ENCODE assay signal across 8 cellular contexts in the genomic region with DNA sequence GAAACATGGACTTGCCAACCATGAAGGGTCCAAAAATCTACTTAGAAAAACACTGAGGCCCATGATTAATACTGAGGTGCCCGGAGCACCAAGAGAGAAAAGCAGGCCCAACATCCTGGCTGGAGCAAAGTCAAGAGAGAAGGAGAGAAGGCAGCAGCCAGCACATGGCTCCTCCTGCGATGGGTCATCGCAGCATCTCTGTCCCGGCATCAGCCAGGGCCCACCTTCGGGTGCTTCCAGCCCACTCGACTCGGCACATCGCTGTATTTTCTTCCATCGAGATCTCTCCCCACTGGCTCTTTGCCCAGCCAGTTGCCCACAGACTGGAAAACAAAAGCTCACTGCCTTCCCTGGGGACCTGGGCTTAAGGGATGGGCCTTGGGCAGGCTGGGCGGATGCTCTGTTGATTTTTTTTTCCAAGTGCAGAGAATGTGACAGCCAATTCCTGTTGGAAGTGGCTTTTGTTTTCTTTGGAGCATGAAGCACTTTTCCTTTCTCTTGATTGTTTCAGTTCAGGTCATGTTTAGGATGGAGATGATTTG. TPM values are rescaled to one million over a fixed set of nuclear protein-coding genes. Genes with fewer than 3 reads are reported as not detected.
A peak's percentile ranks its signal among the peaks of the same experiment; 100 is the strongest.
DNase-seq lines count a peak whose midpoint lies in the region; ATAC-seq and TF ChIP-seq lines count a peak whose summit lies in the region.

No MANE protein-coding gene starts in this region.

- H3K27ac Mint-ChIP-seq in T-helper 2 cell treated with Interferon-gamma antibody and Interleukin-4, amounts not matched to agents 5 μg/mL and 100 μg/mL, for 36 hours: no peak overlapping the region

- no peaks in the 10 kb centered on the region for H3K27me3 ChIP-seq in stomach

- no peak for TF ChIP-seq EP300 in stomach (IDR thresholded peaks at IDR 0.05)

- no peaks in the 10 kb centered on the region for H3K4me1 Mint-ChIP-seq in T-helper 2 cell treated with Interferon-gamma antibody and Interleukin-4, amounts not matched to agents 5 μg/mL and 100 μg/mL, for 36 hours (ENCODE audit: low read depth)

- H3K36me3 Mint-ChIP-seq in T-helper 2 cell treated with Interferon-gamma antibody and Interleukin-4, amounts not matched to agents 5 μg/mL and 100 μg/mL, for 36 hours (ENCODE audit: low read depth): peaks cover 2% of the 10 kb centered on the region

- intact Hi-C loops in left ventricle myocardium superior (cut with micrococcal nuclease): no loop called here
- intact Hi-C loops in stomach (cut with DNase I; ENCODE audit: low total_unique reads): no loop called here

- no peaks in the 10 kb centered on the region for H3K27me3 Mint-ChIP-seq in T-helper 2 cell treated with Interferon-gamma antibody and Interleukin-4, amounts not matched to agents 5 μg/mL and 100 μg/mL, for 36 hours (ENCODE audit: low read depth)

- H3K36me3 ChIP-seq in stomach: no peaks in the 10 kb centered on the region

- TF ChIP-seq POLR2A in stomach (IDR thresholded peaks at IDR 0.05): no peak

- no peaks in the 10 kb centered on the region for H3K9me3 Mint-ChIP-seq in T-helper 2 cell treated with Interferon-gamma antibody and Interleukin-4, amounts not matched to agents 5 μg/mL and 100 μg/mL, for 36 hours

- TF ChIP-seq CTCF in stomach (IDR thresholded peaks at IDR 0.05): no peak

- peak overlapping the region in 3 of 4 donors; percentile 1 to 12 (median 2) for H3K4me3 ChIP-seq in stomach

- H3K9me3 ChIP-seq in stomach: no peaks in the 10 kb centered on the region

- peaks cover 11 to 17% (median 15%) of the 10 kb centered on the region in 4 donors for H3K4me1 ChIP-seq in stomach

- peak; percentile 45 for DNase-seq in GOT3 (lab: John Stamatoyannopoulos, UW)
- DNase-seq in left ventricle myocardium superior: peak; percentile 72
- DNase-seq in stomach: peak; percentile 37
- no peak for DNase-seq in cerebellar nuclear complex (lab: John Stamatoyannopoulos, UW)
- no peak for DNase-seq in germinal center (ENCODE audit: low spot score)
- no peak for DNase-seq in T-helper 2 cell treated with Interferon-gamma antibody and Interleukin-4, amounts not matched to agents 5 μg/mL and 100 μg/mL, for 36 hours (ENCODE audit: low spot score)

- no peak overlapping the region for H3K4me3 Mint-ChIP-seq in T-helper 2 cell treated with Interferon-gamma antibody and Interleukin-4, amounts not matched to agents 5 μg/mL and 100 μg/mL, for 36 hours

- peak; percentile 72 for ATAC-seq in SK-N-SH treated with all-trans-retinoic acid at 6 μM for 48 hours
- peak; percentile 86 for ATAC-seq in left ventricle myocardium superior
- ATAC-seq in HG03045 (IDR thresholded peaks at IDR 0.05; ENCODE audit: unreplicated experiment): no peak

- WGBS in stomach, 5 donors: 41 to 65% (median 48%) methylated on average over 10 of the region's 10 CpGs

- H3K27ac ChIP-seq in stomach: peak overlapping the region; percentile 69 to 83 (median 75)

TF ChIP-seq in SK-N-SH treated with all-trans-retinoic acid at 6 μM for 48 hours, 23 proteins besides CTCF, POLR2A, EP300 and RAD21:
- TF ChIP-seq ZFP3 (CRISPR knock-in tag; IDR thresholded peaks at IDR 0.05) (0 out of 2 replicates have a peak, but pooled peaks have one; percentile 26), ARNTL (CRISPR knock-in tag; IDR thresholded peaks at IDR 0.05; ENCODE audit: borderline replicate concordance, low read depth) (no peak), ISL1 (CRISPR knock-in tag; IDR thresholded peaks at IDR 0.05) (peak; percentile 61; the same call in 1 of the 2 replicates), SNAI2 (CRISPR knock-in tag; IDR thresholded peaks at IDR 0.05) (peak; percentile 13; the same call in 1 of the 2 replicates), GLIS3 (CRISPR knock-in tag; IDR thresholded peaks at IDR 0.05) (no peak)

RNA-seq across cellular contexts. Expression of a gene that starts 58.1 kb away (rescaled TPM):
- total RNA-seq in left ventricle myocardium superior (59.8 TPM), stomach (10 to 100 TPM in 4 of 5 donors, 1 to 10 TPM in 1; 9.3 to 76.3 (median 46.8) TPM)
- polyA plus RNA-seq in stomach: 10 to 100 TPM; 45.1 to 55.7 (median 52.9) TPM

Comparison
In these comparisons a context has a peak if more than half of its experiments do, and no peak if none do; other contexts are left out.
1. DNase-seq: peak in GOT3 (single experiment), left ventricle myocardium superior (single experiment) and stomach (single experiment); none in cerebellar nuclear complex (0 of 2), germinal center (single experiment) and T-helper 2 cell treated with Interferon-gamma antibody and Interleukin-4, amounts not matched to agents 5 μg/mL and 100 μg/mL, for 36 hours (single experiment).